Comparison of ENCODE assay signal across 25 cellular contexts in genomic region chr15:44492672-44493071, GRCh38. TPM values are rescaled to one million over a fixed set of nuclear protein-coding genes. Genes with fewer than 3 reads are reported as not detected.
DNase-seq lines count a peak whose midpoint lies in the region; ATAC-seq and FAIRE-seq lines count a peak whose summit lies in the region.
"Had no signal": no experiment of that assay in that cellular context is flagged by ENCODE, and none has a peak within 500 bp of the region (broad histone marks: within the 10 kb centered on the region; RNA-seq: fewer than 3 reads in every experiment).

No MANE protein-coding gene starts in this region.

- H3K9me3 Mint-ChIP-seq in activated naive CD4-positive, alpha-beta T cell treated with anti-CD3 and anti-CD28 coated beads, Interleukin-2, amount 50 U/mL, for 24 hours: no peaks in the 10 kb centered on the region
- no peaks in the 10 kb centered on the region for H3K9me3 Mint-ChIP-seq in activated naive CD4-positive, alpha-beta T cell treated with anti-CD3 and anti-CD28 coated beads, Interleukin-2, amount 10 ng/mL, durations not matched to agents 7 days and 5 days
- peaks cover 0 to 2% (median 0%) of the 10 kb centered on the region in 8 donors for H3K9me3 Mint-ChIP-seq in CD4-positive, alpha-beta memory T cell
- no peaks in the 10 kb centered on the region for H3K9me3 Mint-ChIP-seq in activated naive CD8-positive, alpha-beta T cell treated with anti-CD3 and anti-CD28 coated beads, Interleukin-2, amount 50 U/mL, for 24 hours
- H3K9me3 Mint-ChIP-seq: CD8-positive, alpha-beta T cell had no signal

- FAIRE-seq in small intestine (lab: Jason Lieb, UNC): no peak
- FAIRE-seq: GM12891, H1 had no signal

- intact Hi-C loops in CD4-positive, alpha-beta memory T cell (cut with micrococcal nuclease): no loop called here

- POLR2A ChIA-PET in CD4-positive, alpha-beta memory T cell (lab: Charles Lee; ENCODE audit: partially characterized antibody): no interaction called here

- peak overlapping the region; percentile 66 for H3K27ac Mint-ChIP-seq in activated naive CD4-positive, alpha-beta T cell treated with anti-CD3 and anti-CD28 coated beads, Interleukin-2, amount 50 U/mL, for 24 hours
- H3K27ac Mint-ChIP-seq in activated naive CD4-positive, alpha-beta T cell treated with anti-CD3 and anti-CD28 coated beads, Interleukin-2, amount 10 ng/mL, durations not matched to agents 7 days and 5 days: no peak overlapping the region
- H3K27ac Mint-ChIP-seq in CD4-positive, alpha-beta memory T cell: peak overlapping the region in 5 of 7 donors; percentile 2 to 43 (median 21)
- peak overlapping the region; percentile 9 for H3K27ac Mint-ChIP-seq in activated naive CD8-positive, alpha-beta T cell treated with anti-CD3 and anti-CD28 coated beads, Interleukin-2, amount 50 U/mL, for 24 hours
- H3K27ac Mint-ChIP-seq: CD8-positive, alpha-beta T cell had no signal

- no peak for ATAC-seq in activated naive CD8-positive, alpha-beta T cell treated with anti-CD3 and anti-CD28 coated beads, Interleukin-2, amount 50 U/mL, for 24 hours
- no peak for ATAC-seq in GM21515 (IDR thresholded peaks at IDR 0.05; ENCODE audit: unreplicated experiment)
- ATAC-seq: CD8-positive, alpha-beta T cell had no signal

- peaks cover 24% of the 10 kb centered on the region for H3K36me3 ChIP-seq in CD4-positive, alpha-beta memory T cell (ENCODE audit: insufficient read depth, low read length)
- peaks cover 2 to 8% of the 10 kb centered on the region in 2 donors for H3K36me3 ChIP-seq in small intestine (ENCODE audit: control insufficient read depth in 2 of 2, insufficient read depth in 2 of 2, low read length in 2 of 2)

- H3K27me3 Mint-ChIP-seq in activated naive CD4-positive, alpha-beta T cell treated with anti-CD3 and anti-CD28 coated beads, Interleukin-2, amount 50 U/mL, for 24 hours: no peaks in the 10 kb centered on the region
- no peaks in the 10 kb centered on the region for H3K27me3 Mint-ChIP-seq in activated naive CD4-positive, alpha-beta T cell treated with anti-CD3 and anti-CD28 coated beads, Interleukin-2, amount 10 ng/mL, durations not matched to agents 7 days and 5 days
- H3K27me3 Mint-ChIP-seq in CD4-positive, alpha-beta memory T cell: no peaks in the 10 kb centered on the region
- H3K27me3 Mint-ChIP-seq in activated naive CD8-positive, alpha-beta T cell treated with anti-CD3 and anti-CD28 coated beads, Interleukin-2, amount 50 U/mL, for 24 hours: no peaks in the 10 kb centered on the region

- CTCF ChIA-PET in activated naive CD4-positive, alpha-beta T cell treated with anti-CD3 and anti-CD28 coated beads, Interleukin-2, amount 10 ng/mL, durations not matched to agents 7 days and 5 days (lab: Charles Lee): interaction anchor here (1.4 kb wide), 2 partner anchors 9 to 11 kb away, joined by 3 to 6 read pairs; no protein-coding TSS in a partner anchor
- CTCF ChIA-PET in CD4-positive, alpha-beta memory T cell (lab: Charles Lee; ENCODE audit: partially characterized antibody): interaction anchor here (1.1 to 1.6 kb wide), 2 partner anchors 9 to 14 kb away, joined by 3 to 5 read pairs; no protein-coding TSS in a partner anchor

- 21 to 59% (median 42%) methylated on average over 3 of the region's 3 CpGs for WGBS in small intestine, 3 donors

- DNase-seq in activated naive CD4-positive, alpha-beta T cell treated with anti-CD3 and anti-CD28 coated beads, Interleukin-2, amount 10 ng/mL, durations not matched to agents 7 days and 5 days: no peak
- no peak for DNase-seq in CD4-positive, alpha-beta memory T cell
- DNase-seq in activated naive CD8-positive, alpha-beta T cell treated with anti-CD3 and anti-CD28 coated beads, Interleukin-2, amount 50 U/mL, for 24 hours: no peak
- DNase-seq in small intestine: peak; percentile 58
- no peak for DNase-seq in activated CD4-positive, CD25-positive, alpha-beta regulatory T cell (lab: John Stamatoyannopoulos, UW)
- DNase-seq: Caco-2; CD8-positive, alpha-beta T cell; DMS79; EL; GF-D8; HCEC 1CT; IMR-90; KG1; MM.1S; NCI-H1694; NCI-H2029 treated with DMSO at 0.1 percent for 48 hours; NCI-H446 treated with DMSO at 0.1 percent for 48 hours; NCI-H526; NCI-H82; Right ventricle myocardium superior; RPMI8226 had no signal

- H3K4me3 ChIP-seq in CD4-positive, alpha-beta memory T cell (ENCODE audit: low read length in 2 of 2): no peak overlapping the region
- no peak overlapping the region for H3K4me3 ChIP-seq in small intestine (ENCODE audit: low read depth in 1 of 2, low read length in 2 of 2)

- peaks cover 23% of the 10 kb centered on the region for H3K4me1 Mint-ChIP-seq in activated naive CD4-positive, alpha-beta T cell treated with anti-CD3 and anti-CD28 coated beads, Interleukin-2, amount 50 U/mL, for 24 hours
- H3K4me1 Mint-ChIP-seq in activated naive CD4-positive, alpha-beta T cell treated with anti-CD3 and anti-CD28 coated beads, Interleukin-2, amount 10 ng/mL, durations not matched to agents 7 days and 5 days: peaks cover 2% of the 10 kb centered on the region
- peaks cover 6 to 10% (median 8%) of the 10 kb centered on the region in 4 donors for H3K4me1 Mint-ChIP-seq in CD4-positive, alpha-beta memory T cell
- H3K4me1 Mint-ChIP-seq in activated naive CD8-positive, alpha-beta T cell treated with anti-CD3 and anti-CD28 coated beads, Interleukin-2, amount 50 U/mL, for 24 hours: peaks cover 20% of the 10 kb centered on the region

- H3K36me3 Mint-ChIP-seq in activated naive CD4-positive, alpha-beta T cell treated with anti-CD3 and anti-CD28 coated beads, Interleukin-2, amount 50 U/mL, for 24 hours: peaks cover 21% of the 10 kb centered on the region
- peaks cover 38% of the 10 kb centered on the region for H3K36me3 Mint-ChIP-seq in activated naive CD4-positive, alpha-beta T cell treated with anti-CD3 and anti-CD28 coated beads, Interleukin-2, amount 10 ng/mL, durations not matched to agents 7 days and 5 days
- peaks cover 41 to 56% of the 10 kb centered on the region in 2 donors for H3K36me3 Mint-ChIP-seq in CD4-positive, alpha-beta memory T cell
- peaks cover 41% of the 10 kb centered on the region for H3K36me3 Mint-ChIP-seq in activated naive CD8-positive, alpha-beta T cell treated with anti-CD3 and anti-CD28 coated beads, Interleukin-2, amount 50 U/mL, for 24 hours (ENCODE audit: low read depth)

- H3K4me1 ChIP-seq in CD4-positive, alpha-beta memory T cell (ENCODE audit: insufficient read depth, low read length): no peaks in the 10 kb centered on the region
- no peaks in the 10 kb centered on the region for H3K4me1 ChIP-seq in small intestine (ENCODE audit: control insufficient read depth in 2 of 2, insufficient read depth in 1 of 2, low read depth in 1 of 2, low read length in 1 of 2)
- H3K4me1 ChIP-seq: Caco-2 had no signal

- H3K9me3 ChIP-seq in CD4-positive, alpha-beta memory T cell (ENCODE audit: control insufficient read depth in 1 of 2, low read length in 2 of 2): no peaks in the 10 kb centered on the region
- H3K9me3 ChIP-seq in small intestine (ENCODE audit: control insufficient read depth, low read depth): no peaks in the 10 kb centered on the region
- H3K9me3 ChIP-seq: Caco-2 had no signal

- H3K27ac ChIP-seq in CD4-positive, alpha-beta memory T cell (ENCODE audit: low read depth, low read length): no peak overlapping the region
- H3K27ac ChIP-seq in small intestine (ENCODE audit: low read depth in 1 of 2, low read length in 1 of 2): no peak overlapping the region

- H3K4me3 Mint-ChIP-seq in activated naive CD4-positive, alpha-beta T cell treated with anti-CD3 and anti-CD28 coated beads, Interleukin-2, amount 50 U/mL, for 24 hours: no peak overlapping the region
- H3K4me3 Mint-ChIP-seq in activated naive CD4-positive, alpha-beta T cell treated with anti-CD3 and anti-CD28 coated beads, Interleukin-2, amount 10 ng/mL, durations not matched to agents 7 days and 5 days: no peak overlapping the region
- no peak overlapping the region for H3K4me3 Mint-ChIP-seq in CD4-positive, alpha-beta memory T cell
- H3K4me3 Mint-ChIP-seq in activated naive CD8-positive, alpha-beta T cell treated with anti-CD3 and anti-CD28 coated beads, Interleukin-2, amount 50 U/mL, for 24 hours: no peak overlapping the region
- H3K4me3 Mint-ChIP-seq: CD8-positive, alpha-beta T cell had no signal

- no peaks in the 10 kb centered on the region for H3K27me3 ChIP-seq in CD4-positive, alpha-beta memory T cell (ENCODE audit: insufficient read depth, low read length)
- no peaks in the 10 kb centered on the region for H3K27me3 ChIP-seq in small intestine (ENCODE audit: control insufficient read depth in 2 of 2, insufficient read depth in 2 of 2, low read length in 2 of 2)

RNA-seq across cellular contexts. Expression of gene EIF3J, which starts 44.3 kb away (rescaled TPM):
- 10 to 100 TPM; 65.0 to 76.8 TPM for total RNA-seq in CD4-positive, alpha-beta memory T cell
- polyA plus RNA-seq in CD4-positive, alpha-beta memory T cell: 10 to 100 TPM; 20.4 to 31.0 TPM
- polyA plus RNA-seq in small intestine: 10 to 100 TPM; 31.5 to 63.3 (median 50.3) TPM
